8 cellular contexts compared by ENCODE assay signal in genomic region chr9:22052376-22052945, GRCh38. TPM values are rescaled to one million over a fixed set of nuclear protein-coding genes. Genes with fewer than 3 reads are reported as not detected.
DNase-seq lines count a peak whose midpoint lies in the region; ATAC-seq, FAIRE-seq and TF ChIP-seq lines count a peak whose summit lies in the region.

No MANE protein-coding gene starts in this region.

- no peaks in the 10 kb centered on the region for H3K27me3 ChIP-seq in astrocyte (ENCODE audit: insufficient read depth, low read length)
- H3K27me3 ChIP-seq in A673 (replicated peaks; ENCODE audit: insufficient read depth, low read depth, low read length, poor library complexity): no peaks in the 10 kb centered on the region

- no peak overlapping the region for H2AFZ ChIP-seq in astrocyte (ENCODE audit: low read depth, low read length)

- peaks cover 46% of the 10 kb centered on the region for H3K4me1 Mint-ChIP-seq in astrocyte (ENCODE audit: low read depth, unreplicated experiment)

- CTCF ChIA-PET in A673 (lab: Charles Lee): no interaction called here

- H3K36me3 Mint-ChIP-seq in astrocyte (ENCODE audit: low read depth, unreplicated experiment): no peaks in the 10 kb centered on the region

- H3K9me3 ChIP-seq in astrocyte (ENCODE audit: insufficient read depth, low read depth, low read length): no peaks in the 10 kb centered on the region
- no peaks in the 10 kb centered on the region for H3K9me3 ChIP-seq in A673 (ENCODE audit: low read depth, low read length, poor library complexity, severe bottlenecking)

- peaks cover 30% of the 10 kb centered on the region for H3K4me1 ChIP-seq in astrocyte (ENCODE audit: insufficient read depth, low read length)
- H3K4me1 ChIP-seq in A673 (ENCODE audit: insufficient read depth, low read length, poor library complexity, severe bottlenecking): no peaks in the 10 kb centered on the region

- no peak for TF ChIP-seq EP300 in Ishikawa (IDR thresholded peaks at IDR 0.05; ENCODE audit: borderline replicate concordance)

- no peaks in the 10 kb centered on the region for H3K27me3 Mint-ChIP-seq in astrocyte (ENCODE audit: low read depth, unreplicated experiment)

- peak overlapping the region; percentile 89 for H3K27ac Mint-ChIP-seq in astrocyte (ENCODE audit: unreplicated experiment)

- H3K4me2 ChIP-seq in astrocyte (ENCODE audit: low read length): peak overlapping the region; percentile 60

- intact Hi-C loops in A673 (cut with micrococcal nuclease; ENCODE audit: unreplicated experiment): no loop called here

- DNase-seq in astrocyte (ENCODE audit: low read depth): peak; percentile 100
- DNase-seq in omental fat pad (ENCODE audit: low spot score): no peak
- no peak for DNase-seq in A673 (ENCODE audit: low spot score)
- no peak for DNase-seq in NAMALWA (ENCODE audit: low spot score)
- no peak for DNase-seq in GM19238 (ENCODE audit: insufficient read length, low spot score)

- H3K9ac ChIP-seq in astrocyte (ENCODE audit: low read length): peak overlapping the region; percentile 77

- BruUV-seq in A673 (replicated peaks; lab: Mats Ljungman, UMichigan): no TSS peak

- H3K4me3 ChIP-seq in astrocyte (ENCODE audit: insufficient read depth, low read depth, low read length) (peak overlapping the region; percentile 2), A673 (ENCODE audit: low read depth, low read length, poor library complexity, severe bottlenecking) (no peak overlapping the region)

- POLR2A ChIA-PET in A673 (lab: Charles Lee; ENCODE audit: low non-redundant PET): no interaction called here

- peak; percentile 48 for ATAC-seq in GM18499 (IDR thresholded peaks at IDR 0.05; ENCODE audit: insufficient read depth, unreplicated experiment)
- peak; percentile 75 for ATAC-seq in omental fat pad (ENCODE audit: low FRiP score)
- no peak for ATAC-seq in GM21447 (IDR thresholded peaks at IDR 0.05; ENCODE audit: unreplicated experiment)

- H3K36me3 ChIP-seq in astrocyte (ENCODE audit: insufficient read depth, low read length) (peaks cover 3% of the 10 kb centered on the region), A673 (ENCODE audit: insufficient read depth, low read length, poor library complexity, severe bottlenecking) (no peaks in the 10 kb centered on the region)

- no peak overlapping the region for H3K4me3 Mint-ChIP-seq in astrocyte (ENCODE audit: unreplicated experiment)

- H3K27ac ChIP-seq in astrocyte (ENCODE audit: low read depth, low read length): peak overlapping the region; percentile 89
- H3K27ac ChIP-seq in A673 (ENCODE audit: low read depth, low read length, poor library complexity, severe bottlenecking): no peak overlapping the region

- no peak for TF ChIP-seq CTCF in astrocyte (IDR thresholded peaks at IDR 0.05; ENCODE audit: insufficient read depth, low read depth, low read length)
- TF ChIP-seq CTCF in omental fat pad (IDR thresholded peaks at IDR 0.05): no peak
- TF ChIP-seq CTCF in A673 (conservative IDR thresholded peaks at IDR 0.05; ENCODE audit: low read depth, low read length): no peak

- no peaks in the 10 kb centered on the region for H3K79me2 ChIP-seq in astrocyte (ENCODE audit: insufficient read depth, low read length)

- H4K20me1 ChIP-seq in astrocyte (ENCODE audit: insufficient read depth, low read length): no peaks in the 10 kb centered on the region

- no peaks in the 10 kb centered on the region for H3K9me3 Mint-ChIP-seq in astrocyte (ENCODE audit: unreplicated experiment)

- peak; percentile 88 for FAIRE-seq in astrocyte (lab: Jason Lieb, UNC)

- no peak for TF ChIP-seq RAD21 in Ishikawa (IDR thresholded peaks at IDR 0.05; ENCODE audit: low read depth)

TF ChIP-seq in Ishikawa, 13 proteins besides CTCF, POLR2A, EP300 and RAD21:
- TF ChIP-seq NFIC (IDR thresholded peaks at IDR 0.05) (peak; percentile 37; the same call in 1 of the 2 replicates), CEBPB (IDR thresholded peaks at IDR 0.05) (no peak)
TF ChIP-seq in Ishikawa: peak in this region for 1.

RNA-seq across cellular contexts. Expression of gene CDKN2B, which starts 43.4 kb away (rescaled TPM):
- total RNA-seq in astrocyte: 306 and 314 TPM in 2 replicates
- total RNA-seq in omental fat pad: 10 to 100 TPM; 17.0 to 84.7 (median 34.9) TPM
- total RNA-seq in A673 (2021): not detected in 2 replicates

RNA-seq across cellular contexts. Expression of gene CDKN2B-AS1, which starts 57.9 kb away (rescaled TPM):
- total RNA-seq in astrocyte (2.3 TPM in 2 replicates), omental fat pad (under 1 TPM in 2 of 4 donors, not detected in 2; 0.72 to 0.93 TPM), A673 (2021) (not detected in 2 replicates)

RNA-seq across cellular contexts. Expression of gene CDKN2A, which starts 58.3 kb away (rescaled TPM):
- total RNA-seq in astrocyte (71.6 and 81.4 TPM in 2 replicates), omental fat pad (1 to 10 TPM in 2 of 4 donors, under 1 TPM in 2; 0.72 to 3.0 (median 1.8) TPM), A673 (2021) (not detected in 2 replicates)

Comparison
In these comparisons a context has a peak if more than half of its experiments do, and no peak if none do; other contexts are left out.
1. RNA of gene CDKN2B, which starts 43.4 kb away (total RNA-seq): 306 to 314 TPM in astrocyte and 17.0 to 84.7 TPM in omental fat pad; not detected in A673; every median in the first group is over 10 times any median in the second.
2. RNA of gene CDKN2A, which starts 58.3 kb away (total RNA-seq): 71.6 to 81.4 TPM in astrocyte; 0.72 to 3.0 TPM in omental fat pad and not detected in A673; every median in the first group is over 10 times any median in the second.